In the genomic region with DNA sequence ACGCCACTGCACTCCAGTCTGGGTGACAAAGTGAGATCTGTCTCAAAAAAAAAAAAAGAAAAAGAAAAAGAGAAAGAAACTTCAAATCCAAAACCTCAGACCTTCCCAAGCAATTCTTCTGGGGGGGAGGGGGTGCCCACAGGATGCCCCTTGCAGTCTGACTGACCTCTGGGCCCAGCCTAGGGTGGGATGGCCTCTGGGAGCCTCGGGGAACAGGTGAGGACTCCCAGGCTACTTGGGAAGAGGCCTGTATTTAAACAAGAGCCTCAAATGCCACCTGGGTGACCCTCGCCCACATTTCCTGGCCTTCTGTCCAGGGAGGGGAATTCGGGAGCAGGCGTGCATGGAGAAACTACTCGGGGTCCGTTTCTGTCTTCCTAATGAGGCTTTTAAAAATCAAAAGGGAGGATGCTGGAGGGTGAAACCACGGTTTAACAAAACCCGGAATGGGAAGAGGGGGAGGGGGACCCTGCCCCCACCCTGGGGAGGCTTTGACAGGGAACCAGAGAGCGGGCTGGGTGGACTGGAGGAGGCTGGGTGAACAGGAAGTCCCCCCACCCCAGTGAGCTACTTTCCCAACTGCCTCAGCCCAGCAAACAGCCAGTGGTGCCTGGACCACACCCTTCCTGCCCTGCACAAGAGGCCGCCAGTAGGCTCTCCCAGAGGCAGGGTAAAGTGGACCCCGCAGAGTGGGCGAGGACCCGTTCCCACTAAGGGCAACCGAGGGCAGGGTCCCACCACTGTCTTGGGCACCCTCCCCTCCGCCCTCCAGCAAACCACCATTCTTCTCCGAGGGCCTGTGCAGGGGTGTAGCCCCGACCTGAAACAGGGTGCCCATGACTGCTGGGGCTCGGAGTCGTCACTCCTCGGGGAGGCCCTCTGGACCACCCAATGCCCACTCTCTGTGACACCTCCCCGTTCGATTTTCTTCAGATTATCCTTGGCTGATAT, we compare ENCODE assay signal across 1 cellular context.
TF ChIP-seq lines count a peak whose summit lies in the region.

No MANE protein-coding gene starts in this region.

TF ChIP-seq in IMR-90, 13 proteins besides CTCF, POLR2A, EP300 and RAD21:
- TF ChIP-seq SMC3 (IDR thresholded peaks at IDR 0.05; ENCODE audit: low read depth, low read length), result no peak
- TF ChIP-seq, protein P1, sequence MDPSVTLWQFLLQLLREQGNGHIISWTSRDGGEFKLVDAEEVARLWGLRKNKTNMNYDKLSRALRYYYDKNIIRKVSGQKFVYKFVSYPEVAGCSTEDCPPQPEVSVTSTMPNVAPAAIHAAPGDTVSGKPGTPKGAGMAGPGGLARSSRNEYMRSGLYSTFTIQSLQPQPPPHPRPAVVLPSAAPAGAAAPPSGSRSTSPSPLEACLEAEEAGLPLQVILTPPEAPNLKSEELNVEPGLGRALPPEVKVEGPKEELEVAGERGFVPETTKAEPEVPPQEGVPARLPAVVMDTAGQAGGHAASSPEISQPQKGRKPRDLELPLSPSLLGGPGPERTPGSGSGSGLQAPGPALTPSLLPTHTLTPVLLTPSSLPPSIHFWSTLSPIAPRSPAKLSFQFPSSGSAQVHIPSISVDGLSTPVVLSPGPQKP (IDR thresholded peaks at IDR 0.05; ENCODE audit: borderline replicate concordance, low read depth, low read length), result no peak
- TF ChIP-seq, protein P2, sequence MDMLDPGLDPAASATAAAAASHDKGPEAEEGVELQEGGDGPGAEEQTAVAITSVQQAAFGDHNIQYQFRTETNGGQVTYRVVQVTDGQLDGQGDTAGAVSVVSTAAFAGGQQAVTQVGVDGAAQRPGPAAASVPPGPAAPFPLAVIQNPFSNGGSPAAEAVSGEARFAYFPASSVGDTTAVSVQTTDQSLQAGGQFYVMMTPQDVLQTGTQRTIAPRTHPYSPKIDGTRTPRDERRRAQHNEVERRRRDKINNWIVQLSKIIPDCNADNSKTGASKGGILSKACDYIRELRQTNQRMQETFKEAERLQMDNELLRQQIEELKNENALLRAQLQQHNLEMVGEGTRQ (IDR thresholded peaks at IDR 0.05; ENCODE audit: low read depth, low read length), result no peak
- TF ChIP-seq MAZ (IDR thresholded peaks at IDR 0.05; ENCODE audit: borderline replicate concordance, low read depth, low read length), result no peak
